ENCODE assay signal across 22 cellular contexts in genomic region chr1:224684920-224685547, GRCh38.
A peak's percentile ranks its signal among the peaks of the same experiment; 100 is the strongest.
DNase-seq lines count a peak whose midpoint lies in the region; ATAC-seq, FAIRE-seq and TF ChIP-seq lines count a peak whose summit lies in the region.
"Had no signal": no experiment of that assay in that cellular context is flagged by ENCODE, and none has a peak within 500 bp of the region (broad histone marks: within the 10 kb centered on the region; RNA-seq: fewer than 3 reads in every experiment).

No MANE protein-coding gene starts in this region.

- H3K27ac ChIP-seq in astrocyte (ENCODE audit: low read depth, low read length) = no peak overlapping the region
- H3K27ac ChIP-seq: HL-60, left lung, prostate gland, skin epidermis, tibial nerve had no signal

- no peaks in the 10 kb centered on the region for H3K9me3 Mint-ChIP-seq in activated T-cell treated with anti-CD3 and anti-CD28 coated beads, Interleukin-2, amount 50 U/mL, for 72 hours
- peaks cover 6% of the 10 kb centered on the region for H3K9me3 Mint-ChIP-seq in astrocyte (ENCODE audit: unreplicated experiment)
- H3K9me3 Mint-ChIP-seq: activated CD4-positive, alpha-beta T cell treated with anti-CD3 and anti-CD28 coated beads, Interleukin-2, amount 10 ng/mL, durations not matched to agents 7 days and 5 days; effector memory CD8-positive, alpha-beta T cell; nephron; stimulated activated naive CD8-positive, alpha-beta T cell treated with anti-CD3 and anti-CD28 coated beads, Interleukin-15, Interleukin-2, amounts not matched to agents 100 ng/mL and 50 ng/mL, for 24 hours had no signal

- no peaks in the 10 kb centered on the region for H3K4me1 ChIP-seq in astrocyte (ENCODE audit: insufficient read depth, low read length)
- H3K4me1 ChIP-seq: left lung, prostate gland, tibial nerve had no signal

- H3K9ac ChIP-seq in astrocyte (ENCODE audit: low read length) = no peak overlapping the region

- no peak overlapping the region for H3K4me2 ChIP-seq in astrocyte (ENCODE audit: low read length)

- no peaks in the 10 kb centered on the region for H3K4me1 Mint-ChIP-seq in activated T-cell treated with anti-CD3 and anti-CD28 coated beads, Interleukin-2, amount 50 U/mL, for 72 hours (ENCODE audit: low read depth)
- H3K4me1 Mint-ChIP-seq in astrocyte (ENCODE audit: low read depth, unreplicated experiment) = peaks cover 2% of the 10 kb centered on the region
- H3K4me1 Mint-ChIP-seq: activated CD4-positive, alpha-beta T cell treated with anti-CD3 and anti-CD28 coated beads, Interleukin-2, amount 10 ng/mL, durations not matched to agents 7 days and 5 days; CD4-positive, CD25-positive, alpha-beta regulatory T cell had no signal

- H4K20me1 ChIP-seq in astrocyte (ENCODE audit: insufficient read depth, low read length) = peaks cover 76% of the 10 kb centered on the region

- TF ChIP-seq CTCF in astrocyte (IDR thresholded peaks at IDR 0.05; ENCODE audit: insufficient read depth, low read depth, low read length) = no peak

- no peak overlapping the region for H3K27ac Mint-ChIP-seq in activated T-cell treated with anti-CD3 and anti-CD28 coated beads, Interleukin-2, amount 50 U/mL, for 72 hours
- H3K27ac Mint-ChIP-seq in astrocyte (ENCODE audit: unreplicated experiment) = no peak overlapping the region
- H3K27ac Mint-ChIP-seq: activated CD4-positive, alpha-beta T cell treated with anti-CD3 and anti-CD28 coated beads, Interleukin-2, amount 10 ng/mL, durations not matched to agents 7 days and 5 days; CD4-positive, CD25-positive, alpha-beta regulatory T cell; effector memory CD8-positive, alpha-beta T cell; nephron; stimulated activated naive CD8-positive, alpha-beta T cell treated with anti-CD3 and anti-CD28 coated beads, Interleukin-15, Interleukin-2, amounts not matched to agents 100 ng/mL and 50 ng/mL, for 24 hours had no signal

- H3K9me3 ChIP-seq in astrocyte (ENCODE audit: insufficient read depth, low read depth, low read length) = no peaks in the 10 kb centered on the region
- H3K9me3 ChIP-seq: left lung, prostate gland, tibial nerve had no signal

- no peaks in the 10 kb centered on the region for H3K36me3 Mint-ChIP-seq in activated T-cell treated with anti-CD3 and anti-CD28 coated beads, Interleukin-2, amount 50 U/mL, for 72 hours (ENCODE audit: insufficient read depth in 2 of 2)
- peaks cover 7% of the 10 kb centered on the region for H3K36me3 Mint-ChIP-seq in astrocyte (ENCODE audit: low read depth, unreplicated experiment)
- H3K36me3 Mint-ChIP-seq: CD4-positive, CD25-positive, alpha-beta regulatory T cell had no signal

- H2AFZ ChIP-seq in astrocyte (ENCODE audit: low read depth, low read length) = no peak overlapping the region

- peaks cover 11% of the 10 kb centered on the region for H3K36me3 ChIP-seq in astrocyte (ENCODE audit: insufficient read depth, low read length)
- H3K36me3 ChIP-seq: left lung, prostate gland had no signal

- no peak for FAIRE-seq in astrocyte (lab: Jason Lieb, UNC)
- no peak for FAIRE-seq in frontal cortex (lab: Jason Lieb, UNC)

- no peak overlapping the region for H3K4me3 Mint-ChIP-seq in activated T-cell treated with anti-CD3 and anti-CD28 coated beads, Interleukin-2, amount 50 U/mL, for 72 hours
- H3K4me3 Mint-ChIP-seq in astrocyte (ENCODE audit: unreplicated experiment) = no peak overlapping the region
- H3K4me3 Mint-ChIP-seq: activated CD4-positive, alpha-beta T cell treated with anti-CD3 and anti-CD28 coated beads, Interleukin-2, amount 10 ng/mL, durations not matched to agents 7 days and 5 days; CD4-positive, CD25-positive, alpha-beta regulatory T cell; effector memory CD8-positive, alpha-beta T cell; nephron; stimulated activated naive CD8-positive, alpha-beta T cell treated with anti-CD3 and anti-CD28 coated beads, Interleukin-15, Interleukin-2, amounts not matched to agents 100 ng/mL and 50 ng/mL, for 24 hours had no signal

- no peaks in the 10 kb centered on the region for H3K27me3 Mint-ChIP-seq in activated T-cell treated with anti-CD3 and anti-CD28 coated beads, Interleukin-2, amount 50 U/mL, for 72 hours (ENCODE audit: low read depth)
- H3K27me3 Mint-ChIP-seq in astrocyte (ENCODE audit: low read depth, unreplicated experiment) = peaks cover 3% of the 10 kb centered on the region
- H3K27me3 Mint-ChIP-seq: activated CD4-positive, alpha-beta T cell treated with anti-CD3 and anti-CD28 coated beads, Interleukin-2, amount 10 ng/mL, durations not matched to agents 7 days and 5 days; stimulated activated naive CD8-positive, alpha-beta T cell treated with anti-CD3 and anti-CD28 coated beads, Interleukin-15, Interleukin-2, amounts not matched to agents 100 ng/mL and 50 ng/mL, for 24 hours had no signal

- DNase-seq in activated T-cell treated with anti-CD3 and anti-CD28 coated beads, Interleukin-2, amount 50 U/mL, for 72 hours = no peak
- DNase-seq in activated T-cell treated with anti-CD3 and anti-CD28 coated beads for 4 hours (no peak), NCI-H2227 (lab: John Stamatoyannopoulos, UW; ENCODE audit: unreplicated experiment) (peak; percentile 79), astrocyte (ENCODE audit: low read depth) (peak; percentile 12), putamen (ENCODE audit: low spot score) (peak; percentile 22), RPMI8226 (no peak), midbrain (lab: John Stamatoyannopoulos, UW) (no peak), frontal cortex (ENCODE audit: low spot score in 2 of 2) (no peak)
- DNase-seq: activated CD4-positive, alpha-beta T cell treated with anti-CD3 and anti-CD28 coated beads, Interleukin-2, amount 10 ng/mL, durations not matched to agents 7 days and 5 days; activated naive CD4-positive, alpha-beta T cell treated with anti-CD3 and anti-CD28 coated beads, Interleukin-2, amount 50 U/mL, for 16 hours; CD4-positive, CD25-positive, alpha-beta regulatory T cell; effector memory CD8-positive, alpha-beta T cell; left lung; NCI-H1694; NCI-H446 had no signal

- H3K79me2 ChIP-seq in astrocyte (ENCODE audit: insufficient read depth, low read length) = peaks cover 23% of the 10 kb centered on the region

- no peaks in the 10 kb centered on the region for H3K27me3 ChIP-seq in astrocyte (ENCODE audit: insufficient read depth, low read length)
- H3K27me3 ChIP-seq: left lung, tibial nerve had no signal

- ATAC-seq in activated T-cell treated with anti-CD3 and anti-CD28 coated beads, Interleukin-2, amount 50 U/mL, for 72 hours (replicated peaks in 1 of 2) = peak; percentile 66 to 77
- ATAC-seq: effector memory CD8-positive, alpha-beta T cell; left lung; Right ventricle myocardium inferior had no signal

- no peak overlapping the region for H3K4me3 ChIP-seq in astrocyte (ENCODE audit: insufficient read depth, low read depth, low read length)
- H3K4me3 ChIP-seq: left lung, prostate gland, skin epidermis, tibial nerve had no signal

Comparison
In these comparisons a context has a peak if more than half of its experiments do, and no peak if none do; other contexts are left out.
1. DNase-seq: peak in NCI-H2227 (single experiment), astrocyte (single experiment) and putamen (single experiment); none in activated T-cell treated with anti-CD3 and anti-CD28 coated beads, Interleukin-2, amount 50 U/mL, for 72 hours (0 of 2), activated T-cell treated with anti-CD3 and anti-CD28 coated beads for 4 hours (single experiment), RPMI8226 (single experiment), midbrain (single experiment) and frontal cortex (0 of 2).